In genomic region chr1:229006121-229006870, GRCh38 we compare ENCODE assay signal across 13 cellular contexts.
"Had no signal": no experiment of that assay in that cellular context is flagged by ENCODE, and none has a peak within 500 bp of the region (broad histone marks: within the 10 kb centered on the region; RNA-seq: fewer than 3 reads in every experiment).

No MANE protein-coding gene starts in this region.

- H3K4me3 ChIP-seq: ascending aorta, cardiac muscle cell, gastroesophageal sphincter, right lobe of liver, transverse colon had no signal

- H3K27ac ChIP-seq: ascending aorta, cardiac muscle cell, gastroesophageal sphincter, neutrophil, right lobe of liver, transverse colon had no signal

- H3K36me3 ChIP-seq: ascending aorta, cardiac muscle cell, gastroesophageal sphincter, neutrophil, right lobe of liver, transverse colon had no signal

- DNase-seq: activated CD4-positive, alpha-beta T cell treated with anti-CD3 and anti-CD28 coated beads for 48 hours; activated naive CD4-positive, alpha-beta T cell; effector CD4-positive, alpha-beta T cell; kidney; midbrain; right lobe of liver; transverse colon had no signal

- H3K4me1 ChIP-seq: ascending aorta, right lobe of liver, transverse colon had no signal

- H3K27me3 ChIP-seq: ascending aorta, cardiac muscle cell, gastroesophageal sphincter, neutrophil, right lobe of liver, transverse colon had no signal

- H3K9me3 ChIP-seq: ascending aorta, gastroesophageal sphincter, neutrophil, right lobe of liver, transverse colon had no signal

- ATAC-seq: gastroesophageal sphincter; right lobe of liver; stimulated activated effector memory CD8-positive, alpha-beta T cell treated with anti-CD3 and anti-CD28 coated beads, Interleukin-12 subunit alpha, Interleukin-12 subunit beta, amount 100 ng/mL, for 72 hours; WTC11 had no signal
